Comparison of ENCODE assay signal across 29 cellular contexts in the genomic region with DNA sequence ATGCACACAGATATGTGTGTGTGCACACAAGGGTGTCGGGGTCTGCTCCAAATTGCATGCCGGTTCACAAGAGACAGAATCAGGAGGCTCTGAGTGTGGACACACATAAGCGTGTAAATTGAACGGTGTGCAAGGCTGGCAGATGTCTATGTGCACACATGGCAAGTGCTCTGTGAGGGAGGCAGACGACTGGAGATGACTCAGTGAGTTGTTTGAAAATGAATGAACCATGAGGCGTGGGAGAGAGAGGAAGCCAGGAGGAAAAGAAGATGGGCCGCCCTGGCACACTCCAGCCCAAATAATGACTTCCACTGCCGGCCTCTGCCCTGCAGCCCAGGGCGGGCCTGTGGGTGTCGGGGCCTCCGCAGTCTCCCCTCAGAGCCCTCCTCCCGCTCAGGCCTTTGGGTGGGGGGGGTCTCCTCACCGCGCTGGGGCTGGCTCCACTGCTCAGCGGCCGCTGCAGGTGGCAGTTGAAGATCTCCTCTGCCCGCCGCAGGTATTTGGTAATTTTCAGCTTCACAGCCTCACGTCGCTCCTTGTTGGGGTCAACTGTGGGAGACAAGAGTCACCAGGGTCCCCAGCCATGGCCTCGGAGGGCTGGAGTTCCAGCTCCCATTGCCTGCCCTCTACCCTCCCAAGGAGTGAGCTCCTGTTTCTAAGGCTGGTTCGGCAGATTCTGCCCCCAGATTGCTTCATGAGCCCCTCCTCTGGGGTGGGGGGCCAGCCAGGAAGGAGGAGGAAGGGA. TPM values are rescaled to one million over a fixed set of nuclear protein-coding genes. Genes with fewer than 3 reads are reported as not detected.
DNase-seq lines count a peak whose midpoint lies in the region; TF ChIP-seq lines count a peak whose summit lies in the region.
"Had no signal": no experiment of that assay in that cellular context is flagged by ENCODE, and none has a peak within 500 bp of the region (broad histone marks: within the 10 kb centered on the region; RNA-seq: fewer than 3 reads in every experiment).

No MANE protein-coding gene starts in this region.

- H3K27me3 ChIP-seq in mammary epithelial cell (ENCODE audit: insufficient read depth, low read length) (no peaks in the 10 kb centered on the region), breast epithelium (no peaks in the 10 kb centered on the region)
- H3K27me3 ChIP-seq: transverse colon had no signal

- H3K9ac ChIP-seq in mammary epithelial cell (ENCODE audit: insufficient read depth, low read length), result no peak overlapping the region

- peaks cover 8% of the 10 kb centered on the region for H3K4me1 Mint-ChIP-seq in type B pancreatic cell (ENCODE audit: unreplicated experiment)

- in situ Hi-C loops in mammary epithelial cell (cut with MboI; ENCODE audit: low sequenced_read_pairs in 2 of 2), result loop anchor here (10.0 to 25.0 kb wide), 3 partner anchors 165 to 393 kb away; no protein-coding TSS in a partner anchor

- BruUV-seq in mammary epithelial cell (replicated peaks; lab: Mats Ljungman, UMichigan), result no TSS peak

- DNase-seq in mammary epithelial cell (peak; percentile 27), breast epithelium (ENCODE audit: low spot score in 2 of 2) (no peak), choroid plexus epithelial cell (ENCODE audit: low read depth) (peak; percentile 19), kidney glomerular epithelial cell (lab: John Stamatoyannopoulos, UW) (peak; percentile 82), cerebellum (ENCODE audit: low spot score) (no peak), type B pancreatic cell (ENCODE audit: extremely low spot score, unreplicated experiment) (no peak), NCI-H1048 (lab: John Stamatoyannopoulos, UW) (no peak)
- DNase-seq in stimulated activated CD4-positive, alpha-beta T cell treated with anti-CD3 and anti-CD28 coated beads, Interleukin-4, amount 100 ng/mL, for 24 hours, result no peak
- DNase-seq: activated CD4-positive, alpha-beta T cell treated with anti-CD3 and anti-CD28 coated beads for 48 hours; activated CD8-positive, alpha-beta memory T cell treated with anti-CD3 and anti-CD28 coated beads, Interleukin-2, amount 10 ng/mL, durations not matched to agents 7 days and 5 days; activated naive CD8-positive, alpha-beta T cell treated with anti-CD3 and anti-CD28 coated beads, Interleukin-2, amount 10 ng/mL, durations not matched to agents 7 days and 5 days; C1 segment of cervical spinal cord; GDM1; HFFc6; left colon; MM.1S; NCI-H146; NCI-H2171; NCI-H526 treated with DMSO at 0.1 percent for 48 hours; nephron progenitor cell; psoas muscle; small intestine; stimulated activated CD4-positive, alpha-beta T cell treated with anti-CD3 and anti-CD28 coated beads, Interleukin-4, amount 100 ng/mL, for 1 hour; stimulated activated naive CD8-positive, alpha-beta T cell treated with anti-CD3 and anti-CD28 coated beads, Interleukin-15, amount 100 ng/mL, for 72 hours; transverse colon had no signal

- H3K4me1 ChIP-seq in mammary epithelial cell (ENCODE audit: insufficient read depth, low read length) (peaks cover 9% of the 10 kb centered on the region), breast epithelium (peaks cover 6 to 19% of the 10 kb centered on the region in 2 donors)

- H3K9me3 ChIP-seq in mammary epithelial cell (replicated peaks; ENCODE audit: insufficient read depth, low read length) (no peaks in the 10 kb centered on the region), breast epithelium (no peaks in the 10 kb centered on the region)
- H3K9me3 ChIP-seq: psoas muscle, transverse colon had no signal

- no peak overlapping the region for H3K27ac Mint-ChIP-seq in type B pancreatic cell
- H3K27ac Mint-ChIP-seq: activated CD8-positive, alpha-beta memory T cell treated with anti-CD3 and anti-CD28 coated beads, Interleukin-2, amount 10 ng/mL, durations not matched to agents 7 days and 5 days; activated naive CD8-positive, alpha-beta T cell treated with anti-CD3 and anti-CD28 coated beads, Interleukin-2, amount 10 ng/mL, durations not matched to agents 7 days and 5 days; HFFc6; IgD-negative memory B cell; nephron progenitor cell; stimulated activated naive CD8-positive, alpha-beta T cell treated with anti-CD3 and anti-CD28 coated beads, Interleukin-15, amount 100 ng/mL, for 72 hours had no signal

- no peaks in the 10 kb centered on the region for H3K36me3 Mint-ChIP-seq in type B pancreatic cell
- H3K36me3 Mint-ChIP-seq: activated CD8-positive, alpha-beta memory T cell treated with anti-CD3 and anti-CD28 coated beads, Interleukin-2, amount 10 ng/mL, durations not matched to agents 7 days and 5 days; activated naive CD8-positive, alpha-beta T cell treated with anti-CD3 and anti-CD28 coated beads, Interleukin-2, amount 10 ng/mL, durations not matched to agents 7 days and 5 days had no signal

- H3K9me3 Mint-ChIP-seq in type B pancreatic cell, result no peaks in the 10 kb centered on the region
- H3K9me3 Mint-ChIP-seq: activated naive CD8-positive, alpha-beta T cell treated with anti-CD3 and anti-CD28 coated beads, Interleukin-2, amount 10 ng/mL, durations not matched to agents 7 days and 5 days; HFFc6; IgD-negative memory B cell; nephron progenitor cell; stimulated activated naive CD8-positive, alpha-beta T cell treated with anti-CD3 and anti-CD28 coated beads, Interleukin-15, amount 100 ng/mL, for 72 hours had no signal

- no peak for TF ChIP-seq POLR2A in breast epithelium (IDR thresholded peaks at IDR 0.05)

- H3K36me3 ChIP-seq in mammary epithelial cell (ENCODE audit: insufficient read depth, low read length), result no peaks in the 10 kb centered on the region
- H3K36me3 ChIP-seq in breast epithelium, result no peaks in the 10 kb centered on the region
- H3K36me3 ChIP-seq: transverse colon had no signal

- no peak overlapping the region for H2AFZ ChIP-seq in mammary epithelial cell (ENCODE audit: low read depth, low read length)

- H3K4me3 Mint-ChIP-seq in type B pancreatic cell, result no peak overlapping the region
- H3K4me3 Mint-ChIP-seq: activated CD8-positive, alpha-beta memory T cell treated with anti-CD3 and anti-CD28 coated beads, Interleukin-2, amount 10 ng/mL, durations not matched to agents 7 days and 5 days; activated naive CD8-positive, alpha-beta T cell treated with anti-CD3 and anti-CD28 coated beads, Interleukin-2, amount 10 ng/mL, durations not matched to agents 7 days and 5 days; HFFc6; IgD-negative memory B cell; nephron progenitor cell; stimulated activated naive CD8-positive, alpha-beta T cell treated with anti-CD3 and anti-CD28 coated beads, Interleukin-15, amount 100 ng/mL, for 72 hours had no signal

- H3K27me3 Mint-ChIP-seq in type B pancreatic cell, result peaks cover 20% of the 10 kb centered on the region
- H3K27me3 Mint-ChIP-seq: IgD-negative memory B cell; stimulated activated naive CD8-positive, alpha-beta T cell treated with anti-CD3 and anti-CD28 coated beads, Interleukin-15, amount 100 ng/mL, for 72 hours had no signal

- H3K4me3 ChIP-seq in mammary epithelial cell (replicated peaks in 1 of 3; ENCODE audit: insufficient read depth in 1 of 3, low read depth in 2 of 3, low read length in 3 of 3) (no peak overlapping the region), breast epithelium (no peak overlapping the region), choroid plexus epithelial cell (ENCODE audit: low read depth, low read length) (no peak overlapping the region)
- H3K4me3 ChIP-seq: psoas muscle, transverse colon had no signal

- no peak overlapping the region for H3K4me2 ChIP-seq in mammary epithelial cell (ENCODE audit: insufficient read depth, low read depth, low read length)

- TF ChIP-seq CTCF in mammary epithelial cell (conservative IDR thresholded peaks at IDR 0.05 in 1 of 2, IDR thresholded peaks at IDR 0.05 in 1 of 2; ENCODE audit: extremely low read depth in 1 of 2, insufficient read depth in 1 of 2, low read depth in 1 of 2, low read length in 2 of 2) (no peak), breast epithelium (IDR thresholded peaks at IDR 0.05) (no peak), choroid plexus epithelial cell (conservative IDR thresholded peaks at IDR 0.05; ENCODE audit: low read depth, low read length) (no peak), type B pancreatic cell (conservative IDR thresholded peaks at IDR 0.05) (no peak)

- H3K27ac ChIP-seq in mammary epithelial cell (ENCODE audit: insufficient read depth, low read depth, low read length) (no peak overlapping the region), breast epithelium (peak overlapping the region in 1 of 2 donors; percentile 19)
- H3K27ac ChIP-seq: 22Rv1, HL-60, psoas muscle, transverse colon had no signal

- dilution Hi-C loops in mammary epithelial cell (cut with HindIII; ENCODE audit: low sequenced_read_pairs), result loop anchor here (5.0 kb wide), 1 partner anchor 158 kb away; no protein-coding TSS in a partner anchor

- 54% methylated on average over 12 of the region's 22 CpGs for WGBS in mammary epithelial cell (ENCODE audit: low coverage, missing lambda C conversion rate)

- no peaks in the 10 kb centered on the region for H3K79me2 ChIP-seq in mammary epithelial cell (ENCODE audit: insufficient read depth, low read length)

- intact Hi-C loops in mammary epithelial cell (cut with micrococcal nuclease), result no loop called here
- intact Hi-C loops in breast epithelium (cut with DNase I; ENCODE audit: low total_unique reads), result loop anchor here (10.0 kb wide), 1 partner anchor 165 kb away; no protein-coding TSS in a partner anchor

- CTCF ChIA-PET in mammary epithelial cell (lab: Charles Lee; ENCODE audit: low non-redundant PET), result no interaction called here

- H4K20me1 ChIP-seq in mammary epithelial cell (ENCODE audit: insufficient read depth, low read length), result no peaks in the 10 kb centered on the region

RNA-seq across cellular contexts. Expression of a gene that starts 3.5 kb away (rescaled TPM):
- total RNA-seq in mammary epithelial cell, result 1 to 10 TPM in 1 of 2 donors, under 1 TPM in 1; 0.17 to 1.6 TPM
- 0.51 TPM for polyA plus RNA-seq in mammary epithelial cell
- polyA minus RNA-seq in mammary epithelial cell, result not detected
- total RNA-seq in breast epithelium, result 1 to 10 TPM; 2.9 to 5.6 (median 3.3) TPM
- total RNA-seq in cerebellum, result 42.4 TPM
- total RNA-seq in type B pancreatic cell (ENCODE audit: low replicate concordance), result 5.3 and 7.5 TPM in 2 replicates

RNA-seq across cellular contexts. Expression of a gene that starts 35.8 kb away (rescaled TPM):
- total RNA-seq in mammary epithelial cell, result 10 to 100 TPM; 16.5 to 31.9 TPM
- 24.0 TPM for polyA plus RNA-seq in mammary epithelial cell
- polyA minus RNA-seq in mammary epithelial cell, result 18.0 TPM
- 10 to 100 TPM in 1 of 3 donors, 1 to 10 TPM in 2; 3.7 to 17.9 (median 8.2) TPM for total RNA-seq in breast epithelium
- total RNA-seq in cerebellum, result 4.4 TPM
- 8.4 and 16.8 TPM in 2 replicates for total RNA-seq in type B pancreatic cell (ENCODE audit: low replicate concordance)
- polyA plus RNA-seq: IgD-negative memory B cell had no signal

RNA-seq across cellular contexts. Expression of a gene that starts 37.9 kb away (rescaled TPM):
- total RNA-seq in mammary epithelial cell (100 to 1,000 TPM in 1 of 2 donors, 10 to 100 TPM in 1; 63.3 to 145 TPM), breast epithelium (100 to 1,000 TPM in 1 of 3 donors, 10 to 100 TPM in 2; 73.4 to 104 (median 76.1) TPM), cerebellum (43.9 TPM), type B pancreatic cell (ENCODE audit: low replicate concordance) (97.2 and 114 TPM in 2 replicates)
- 151 TPM for polyA plus RNA-seq in mammary epithelial cell
- polyA minus RNA-seq in mammary epithelial cell, result 162 TPM

RNA-seq across cellular contexts. Expression of a gene that starts 43.6 kb away (rescaled TPM):
- total RNA-seq in mammary epithelial cell, result not detected
- not detected for polyA plus RNA-seq in mammary epithelial cell
- not detected for polyA minus RNA-seq in mammary epithelial cell
- total RNA-seq in breast epithelium, result not detected
- not detected for total RNA-seq in cerebellum
- not detected in 2 replicates for total RNA-seq in type B pancreatic cell (ENCODE audit: low replicate concordance)
- total RNA-seq: frontal cortex, HFFc6, left colon, psoas muscle had no signal
- polyA plus RNA-seq: IgD-negative memory B cell, psoas muscle, small intestine had no signal

Comparison
In these comparisons a context has a peak if more than half of its experiments do, and no peak if none do; other contexts are left out.
1. DNase-seq: peak in mammary epithelial cell (single experiment), choroid plexus epithelial cell (single experiment) and kidney glomerular epithelial cell (single experiment); none in breast epithelium (0 of 2), stimulated activated CD4-positive, alpha-beta T cell treated with anti-CD3 and anti-CD28 coated beads, Interleukin-4, amount 100 ng/mL, for 24 hours (single experiment), cerebellum (single experiment), type B pancreatic cell (single experiment) and NCI-H1048 (single experiment).